In the genomic region with DNA sequence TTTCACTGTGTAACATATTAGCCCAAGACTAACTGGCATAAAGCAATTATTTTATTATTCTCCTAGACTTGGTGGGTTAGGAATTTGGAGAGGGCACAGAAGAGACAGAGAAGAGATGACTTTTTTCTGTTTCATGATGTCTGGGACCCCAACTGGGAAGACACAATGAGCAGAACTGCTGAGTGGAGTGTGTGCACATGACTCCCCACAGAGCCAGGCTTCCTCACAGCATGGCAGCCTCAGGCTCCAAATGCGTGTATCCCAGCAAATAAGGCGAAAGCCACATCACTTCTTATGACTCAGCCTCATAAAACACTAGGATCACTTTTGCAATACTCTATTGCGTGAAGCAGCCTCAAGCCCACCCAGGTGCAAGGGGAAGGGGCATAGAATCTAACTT, we compare ENCODE assay signal across 1 cellular context.
TF ChIP-seq lines count a peak whose summit lies in the region.

No MANE protein-coding gene starts in this region.

TF ChIP-seq in H1, 55 proteins besides CTCF, POLR2A, EP300 and RAD21 (continued from another document):
- TF ChIP-seq EGR1 (IDR thresholded peaks at IDR 0.05; ENCODE audit: borderline replicate concordance, low read depth, low read length) = no peak
- TF ChIP-seq SP4 (IDR thresholded peaks at IDR 0.05; ENCODE audit: low read length) = no peak
- no peak for TF ChIP-seq CEBPB (IDR thresholded peaks at IDR 0.05; ENCODE audit: low read depth, low read length)
- TF ChIP-seq CREB1 (IDR thresholded peaks at IDR 0.05) = no peak
- no peak for TF ChIP-seq CTBP2 (IDR thresholded peaks at IDR 0.05; ENCODE audit: borderline replicate concordance, insufficient read depth, insufficient read length, low read length)
- no peak for TF ChIP-seq PHF8 (conservative IDR thresholded peaks at IDR 0.05; ENCODE audit: low read depth, low read length)
- TF ChIP-seq GTF2F1 (IDR thresholded peaks at IDR 0.05; ENCODE audit: borderline replicate concordance, low read depth, low read length) = no peak
- TF ChIP-seq SUZ12 (IDR thresholded peaks at IDR 0.05; ENCODE audit: low read length) = no peak
